In the genomic region with DNA sequence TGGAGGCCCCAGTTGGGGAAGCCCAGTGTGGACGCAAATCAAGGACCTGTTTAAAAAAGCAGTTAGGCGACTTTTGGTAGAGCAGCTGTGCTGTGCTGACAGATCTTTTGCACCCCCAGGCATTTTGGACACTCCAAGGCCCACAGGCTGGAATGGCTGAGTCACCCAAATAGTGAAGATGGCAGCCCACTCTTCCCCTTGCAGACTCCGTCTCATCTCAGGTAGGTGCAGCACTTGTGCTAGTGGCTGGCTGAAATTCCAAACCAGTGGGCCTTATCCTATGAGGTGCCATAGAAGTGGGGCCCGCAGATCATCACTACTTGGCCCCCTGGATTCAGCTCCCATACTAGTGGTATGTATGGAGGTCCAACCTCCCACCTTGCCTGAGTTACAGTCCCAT, we compare ENCODE assay signal across 4 cellular contexts. TPM values are rescaled to one million over a fixed set of nuclear protein-coding genes. Genes with fewer than 3 reads are reported as not detected.
"Had no signal": no experiment of that assay in that cellular context is flagged by ENCODE, and none has a peak within 500 bp of the region (broad histone marks: within the 10 kb centered on the region; RNA-seq: fewer than 3 reads in every experiment).

No MANE protein-coding gene starts in this region.

- H3K4me3 ChIP-seq: GM12878 had no signal

- DNase-seq: GDM1, GF-D8 had no signal

- ATAC-seq: GM12878 had no signal

RNA-seq across cellular contexts. Expression of gene CPXCR1, which starts 42.8 kb away (rescaled TPM):
- total RNA-seq: G401 had no signal
